In genomic region chr5:134249469-134250379, GRCh38 we compare ENCODE assay signal across 12 cellular contexts. TPM values are rescaled to one million over a fixed set of nuclear protein-coding genes. Genes with fewer than 3 reads are reported as not detected.
DNase-seq lines count a peak whose midpoint lies in the region; ATAC-seq and TF ChIP-seq lines count a peak whose summit lies in the region.
"Had no signal": no experiment of that assay in that cellular context is flagged by ENCODE, and none has a peak within 500 bp of the region (broad histone marks: within the 10 kb centered on the region; RNA-seq: fewer than 3 reads in every experiment).

No MANE protein-coding gene starts in this region.

- H3K27me3 ChIP-seq in HCT116 (ENCODE audit: insufficient read depth, low read length) (no peaks in the 10 kb centered on the region), gastroesophageal sphincter (no peaks in the 10 kb centered on the region), psoas muscle (ENCODE audit: insufficient read depth in 3 of 3, low read length in 2 of 3) (no peaks in the 10 kb centered on the region)
- H3K27me3 ChIP-seq: uterus had no signal

- TF ChIP-seq CTCF in HCT116 (IDR thresholded peaks at IDR 0.05 in 2 of 3, conservative IDR thresholded peaks at IDR 0.05 in 1 of 3; ENCODE audit: borderline replicate concordance in 1 of 3, insufficient read depth in 1 of 3, low read depth in 2 of 3, low read length in 2 of 3) (no peak), gastroesophageal sphincter (IDR thresholded peaks at IDR 0.05) (no peak), psoas muscle (IDR thresholded peaks at IDR 0.05) (no peak)

- POLR2A ChIA-PET in HCT116 (lab: Charles Lee), result interaction anchor here (0.5 kb wide), 1 partner anchor 85 kb away, joined by 6 read pairs; no protein-coding TSS in a partner anchor

- H3K4me3 ChIP-seq in HCT116 (replicated peaks in 1 of 2; ENCODE audit: low read depth in 1 of 2, low read length in 2 of 2) (no peak overlapping the region), gastroesophageal sphincter (no peak overlapping the region), psoas muscle (no peak overlapping the region)
- H3K4me3 ChIP-seq: coronary artery, uterus had no signal

- BruUV-seq in HCT116 (replicated peaks; lab: Mats Ljungman, UMichigan), result no TSS peak

- no peak for TF ChIP-seq EP300 in gastroesophageal sphincter (IDR thresholded peaks at IDR 0.05)

- CTCF ChIA-PET in HCT116 (lab: Charles Lee), result no interaction called here

- H2AFZ ChIP-seq in HCT116 (ENCODE audit: low read depth, low read length, poor library complexity, severe bottlenecking), result no peak overlapping the region

- H3K4me1 ChIP-seq in HCT116 (ENCODE audit: control insufficient read depth in 1 of 2, insufficient read depth in 2 of 2, low read length in 2 of 2) (peaks cover 23 to 51% of the 10 kb centered on the region in 2 experiments), gastroesophageal sphincter (peaks cover 0 to 10% (median 0%) of the 10 kb centered on the region in 3 donors), psoas muscle (peaks cover 32% of the 10 kb centered on the region)

- ATAC-seq in HCT116 (no peak), gastroesophageal sphincter (peak; percentile 55), psoas muscle (peak; percentile 41 to 62 (median 50)), HG03457 (IDR thresholded peaks at IDR 0.05; ENCODE audit: unreplicated experiment) (no peak), GM19463 (IDR thresholded peaks at IDR 0.05; ENCODE audit: unreplicated experiment) (no peak), HG03159 (IDR thresholded peaks at IDR 0.05; ENCODE audit: unreplicated experiment) (no peak)

- H3K9ac ChIP-seq in HCT116 (ENCODE audit: low read length), result no peak overlapping the region

- H3K36me3 ChIP-seq in HCT116 (ENCODE audit: control insufficient read depth in 1 of 2, insufficient read depth in 2 of 2, low read length in 2 of 2), result no peaks in the 10 kb centered on the region
- H3K36me3 ChIP-seq in gastroesophageal sphincter, result no peaks in the 10 kb centered on the region
- no peaks in the 10 kb centered on the region for H3K36me3 ChIP-seq in psoas muscle (ENCODE audit: insufficient read depth in 1 of 2, low read depth in 1 of 2)
- H3K36me3 ChIP-seq: uterus had no signal

- intact Hi-C loops in HCT116 (cut with micrococcal nuclease), result no loop called here
- intact Hi-C loops in psoas muscle (cut with DNase I), result loop anchor here (5.0 kb wide), 1 partner anchor 38 kb away; no protein-coding TSS in a partner anchor

- no peaks in the 10 kb centered on the region for H3K9me2 ChIP-seq in HCT116 (ENCODE audit: insufficient read depth)

- 67 to 79% methylated on average over 5 of the region's 15 CpGs for WGBS in gastroesophageal sphincter (ENCODE audit: low coverage in 1 of 2), 2 donors
- 76 to 82% (median 78%) methylated on average over 15 of the region's 15 CpGs for WGBS in psoas muscle, 3 donors

- no peak overlapping the region for H3K4me2 ChIP-seq in HCT116 (ENCODE audit: low read length)

- RAD21 ChIA-PET in HCT116 (lab: Charles Lee; ENCODE audit: low non-redundant PET in 1 of 2, low total read pairs in 2 of 2, uncharacterized antibody in 2 of 2, unreplicated experiment in 2 of 2), result no interaction called here

- H3K79me2 ChIP-seq in HCT116 (ENCODE audit: insufficient read depth, low read length), result no peaks in the 10 kb centered on the region

- TF ChIP-seq POLR2A in HCT116 (IDR thresholded peaks at IDR 0.05; ENCODE audit: borderline replicate concordance, extremely low read depth, insufficient read depth, insufficient read length), result no peak
- no peak for TF ChIP-seq POLR2A in gastroesophageal sphincter (IDR thresholded peaks at IDR 0.05)

- no peak overlapping the region for H3K27ac ChIP-seq in HCT116 (ENCODE audit: low read depth, low read length)
- H3K27ac ChIP-seq in gastroesophageal sphincter, result no peak overlapping the region
- H3K27ac ChIP-seq in psoas muscle, result peak overlapping the region; percentile 58
- H3K27ac ChIP-seq: coronary artery had no signal

- H4K20me1 ChIP-seq in HCT116 (ENCODE audit: insufficient read depth), result no peaks in the 10 kb centered on the region

- no peak for DNase-seq in HCT116 (ENCODE audit: low read depth, low spot score)
- DNase-seq in SKM-1 treated with dmso at 0.1 percent for 144 hours (lab: John Stamatoyannopoulos, UW; ENCODE audit: unreplicated experiment), result peak; percentile 98
- peak in 1 of 2 donors; percentile 43 for DNase-seq in psoas muscle
- DNase-seq in stimulated activated CD8-positive, alpha-beta memory T cell treated with anti-CD3 and anti-CD28 coated beads, Interleukin-4, amount 100 ng/mL, for 48 hours, result no peak
- DNase-seq: NCI-H1417, NCI-H526 had no signal

- no peaks in the 10 kb centered on the region for H3K9me3 ChIP-seq in HCT116 (ENCODE audit: control insufficient read depth in 1 of 2, insufficient read depth in 1 of 2, low read depth in 1 of 2, low read length in 2 of 2)
- H3K9me3 ChIP-seq in gastroesophageal sphincter, result no peaks in the 10 kb centered on the region
- no peaks in the 10 kb centered on the region for H3K9me3 ChIP-seq in psoas muscle
- H3K9me3 ChIP-seq: uterus had no signal

- TF ChIP-seq RAD21 in HCT116 (IDR thresholded peaks at IDR 0.05; ENCODE audit: low read depth), result no peak

TF ChIP-seq in HCT116, 20 proteins besides CTCF, POLR2A, EP300 and RAD21:
- TF ChIP-seq ATF3 (IDR thresholded peaks at IDR 0.05) (no peak), CEBPB (IDR thresholded peaks at IDR 0.05; ENCODE audit: low read depth) (peak; percentile 47; the same call in 1 of the 2 replicates)

RNA-seq across cellular contexts. Expression of gene PPP2CA, which starts 23.9 kb away (rescaled TPM):
- 167 TPM for total RNA-seq in HCT116 (2021; ENCODE audit: unreplicated experiment)
- 158 and 173 TPM in 2 replicates for polyA plus RNA-seq in HCT116 (2012)
- total RNA-seq in gastroesophageal sphincter, result 100 to 1,000 TPM; 116 to 212 (median 129) TPM
- 100 to 1,000 TPM; 107 to 140 (median 123) TPM for total RNA-seq in psoas muscle
- polyA plus RNA-seq in psoas muscle, result 100 to 1,000 TPM in 1 of 3 donors, 10 to 100 TPM in 2; 53.0 to 105 (median 95.3) TPM

Comparison
In these comparisons a context has a peak if more than half of its experiments do, and no peak if none do; other contexts are left out.
1. ATAC-seq: peak in gastroesophageal sphincter (single experiment) and psoas muscle (4 of 4); none in HCT116 (single experiment), HG03457 (single experiment), GM19463 (single experiment) and HG03159 (single experiment).